Comparison of ENCODE assay signal across 9 cellular contexts in the genomic region with DNA sequence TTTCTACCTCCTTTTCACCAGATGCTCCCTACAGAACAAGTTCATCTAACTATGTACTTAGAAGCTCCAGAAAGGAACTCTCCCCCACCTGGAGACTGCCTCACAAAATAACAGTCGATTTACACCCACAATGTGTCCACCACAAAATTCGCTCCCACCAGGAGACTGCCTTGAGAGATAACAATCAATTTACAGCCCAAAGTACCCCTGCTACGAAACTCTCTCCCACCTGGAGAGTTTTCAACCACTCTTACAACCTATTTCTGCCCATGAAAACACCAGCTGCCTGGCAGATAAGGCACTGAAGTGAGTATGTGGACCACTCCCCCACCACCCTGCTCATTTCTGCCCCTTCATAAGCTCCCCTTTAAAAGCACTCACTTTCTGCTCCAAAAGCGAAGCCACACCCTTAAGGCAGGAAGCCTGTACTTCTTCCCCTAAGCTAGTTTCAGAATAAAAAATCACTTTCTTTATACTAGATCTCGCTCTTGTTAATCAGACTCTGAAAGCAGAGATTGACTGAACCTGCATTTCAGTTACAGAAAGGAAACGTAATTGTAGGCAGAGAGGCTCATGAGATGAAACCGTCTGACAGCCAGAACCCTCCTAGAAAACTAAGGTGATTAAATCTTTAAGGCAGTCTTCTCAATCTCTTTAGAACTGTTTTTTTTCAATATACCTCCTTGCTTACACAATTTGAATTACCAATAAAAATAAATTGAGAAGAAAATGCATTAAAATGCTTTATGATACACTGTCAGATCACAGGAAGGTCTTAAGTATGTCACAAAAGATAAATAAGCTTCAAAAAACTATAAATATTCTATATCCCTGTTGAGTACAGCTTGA.
DNase-seq lines count a peak whose midpoint lies in the region; ATAC-seq and TF ChIP-seq lines count a peak whose summit lies in the region.
"Had no signal": no experiment of that assay in that cellular context is flagged by ENCODE, and none has a peak within 500 bp of the region (broad histone marks: within the 10 kb centered on the region; RNA-seq: fewer than 3 reads in every experiment).

No MANE protein-coding gene starts in this region.

- H3K4me3 Mint-ChIP-seq in activated T-cell treated with anti-CD3 and anti-CD28 coated beads, Interleukin-2, amount 50 U/mL, for 4 hours: no peak overlapping the region

- POLR2A ChIA-PET in A673 (lab: Charles Lee; ENCODE audit: low non-redundant PET): interaction anchor here (0.6 kb wide), 1 partner anchor 44 kb away, joined by 3 read pairs; no protein-coding TSS in a partner anchor

- no peaks in the 10 kb centered on the region for H3K4me1 Mint-ChIP-seq in activated T-cell treated with anti-CD3 and anti-CD28 coated beads, Interleukin-2, amount 50 U/mL, for 4 hours (ENCODE audit: low read depth)

- peak overlapping the region; percentile 16 for H3K4me2 ChIP-seq in GM23248 (ENCODE audit: unreplicated experiment)
- no peak overlapping the region for H3K4me2 ChIP-seq in parathyroid adenoma (ENCODE audit: low read length)

- H3K9me3 Mint-ChIP-seq in activated T-cell treated with anti-CD3 and anti-CD28 coated beads, Interleukin-2, amount 50 U/mL, for 4 hours: no peaks in the 10 kb centered on the region

- H3K79me2 ChIP-seq in GM23248 (ENCODE audit: insufficient read depth) (no peaks in the 10 kb centered on the region), parathyroid adenoma (no peaks in the 10 kb centered on the region)

- peak overlapping the region; percentile 33 for H2AFZ ChIP-seq in GM23248
- peak overlapping the region; percentile 18 for H2AFZ ChIP-seq in parathyroid adenoma

- no peak for DNase-seq in activated T-cell treated with anti-CD3 and anti-CD28 coated beads, Interleukin-2, amount 50 U/mL, for 4 hours
- DNase-seq in activated T-cell treated with anti-CD3 and anti-CD28 coated beads, Interleukin-2, amount 50 U/mL, for 1 hour: no peak
- no peak for DNase-seq in GM23248
- DNase-seq in NCI-H226: peak; percentile 20
- no peak for DNase-seq in MG63
- no peak for DNase-seq in DMS153 (lab: John Stamatoyannopoulos, UW)
- no peak for DNase-seq in A673 (ENCODE audit: low spot score)
- DNase-seq: GF-D8 had no signal

- no peak for TF ChIP-seq CTCF in parathyroid adenoma (IDR thresholded peaks at IDR 0.05)
- no peak for TF ChIP-seq CTCF in A673 (conservative IDR thresholded peaks at IDR 0.05; ENCODE audit: low read depth, low read length)

- H3K36me3 ChIP-seq in GM23248 (ENCODE audit: low read depth) (no peaks in the 10 kb centered on the region), parathyroid adenoma (ENCODE audit: control insufficient read depth, insufficient read depth, low read length) (no peaks in the 10 kb centered on the region), MG63 (no peaks in the 10 kb centered on the region), A673 (ENCODE audit: insufficient read depth, low read length, poor library complexity, severe bottlenecking) (no peaks in the 10 kb centered on the region)

- H3K9me2 ChIP-seq in GM23248 (ENCODE audit: insufficient read depth): no peaks in the 10 kb centered on the region

- BruUV-seq in A673 (replicated peaks; lab: Mats Ljungman, UMichigan): no TSS peak

- in situ Hi-C loops in GM23248 (cut with MboI): no loop called here

- CTCF ChIA-PET in A673 (lab: Charles Lee): no interaction called here

- peaks cover 7% of the 10 kb centered on the region for H3K27me3 Mint-ChIP-seq in activated T-cell treated with anti-CD3 and anti-CD28 coated beads, Interleukin-2, amount 50 U/mL, for 4 hours (ENCODE audit: low read depth)

- H3K9me3 ChIP-seq in GM23248 (ENCODE audit: low read depth): no peaks in the 10 kb centered on the region
- H3K9me3 ChIP-seq in parathyroid adenoma (ENCODE audit: control insufficient read depth, low read length): no peaks in the 10 kb centered on the region
- H3K9me3 ChIP-seq in MG63: no peaks in the 10 kb centered on the region; the same call in 1 of the 2 replicates
- no peaks in the 10 kb centered on the region for H3K9me3 ChIP-seq in A673 (ENCODE audit: low read depth, low read length, poor library complexity, severe bottlenecking)

- H3K27ac ChIP-seq in GM23248 (no peak overlapping the region), parathyroid adenoma (no peak overlapping the region), A673 (ENCODE audit: low read depth, low read length, poor library complexity, severe bottlenecking) (no peak overlapping the region)

- no peaks in the 10 kb centered on the region for H3K36me3 Mint-ChIP-seq in activated T-cell treated with anti-CD3 and anti-CD28 coated beads, Interleukin-2, amount 50 U/mL, for 4 hours (ENCODE audit: insufficient read depth)

- intact Hi-C loops in A673 (cut with micrococcal nuclease; ENCODE audit: unreplicated experiment): no loop called here

- peaks cover 17% of the 10 kb centered on the region for H3F3A ChIP-seq in GM23248 (ENCODE audit: insufficient read depth)

- 70 to 81% methylated on average over 7 of the region's 7 CpGs for WGBS in GM23248 (ENCODE audit: low coverage in 1 of 2, low lambda C conversion rate in 2 of 2, missing lambda C conversion rate in 2 of 2), 2 experiments

- no peaks in the 10 kb centered on the region for H3K27me3 ChIP-seq in GM23248 (replicated peaks; ENCODE audit: insufficient read depth)
- H3K27me3 ChIP-seq in parathyroid adenoma (ENCODE audit: control insufficient read depth, insufficient read depth, low read length): no peaks in the 10 kb centered on the region
- no peaks in the 10 kb centered on the region for H3K27me3 ChIP-seq in MG63
- no peaks in the 10 kb centered on the region for H3K27me3 ChIP-seq in A673 (replicated peaks; ENCODE audit: insufficient read depth, low read depth, low read length, poor library complexity)

- peak; percentile 85 to 93 for ATAC-seq in activated T-cell treated with anti-CD3 and anti-CD28 coated beads, Interleukin-2, amount 50 U/mL, for 4 hours

- no peaks in the 10 kb centered on the region for H4K20me1 ChIP-seq in GM23248 (ENCODE audit: insufficient read depth)

- H3K4me3 ChIP-seq in GM23248 (no peak overlapping the region), parathyroid adenoma (ENCODE audit: low read depth, low read length) (no peak overlapping the region), MG63 (no peak overlapping the region), A673 (ENCODE audit: low read depth, low read length, poor library complexity, severe bottlenecking) (no peak overlapping the region)

- H3K4me1 ChIP-seq in GM23248 (ENCODE audit: insufficient read depth) (peaks cover 37% of the 10 kb centered on the region), parathyroid adenoma (no peaks in the 10 kb centered on the region), A673 (ENCODE audit: insufficient read depth, low read length, poor library complexity, severe bottlenecking) (peaks cover 8% of the 10 kb centered on the region)

- H3K9ac ChIP-seq in GM23248: no peak overlapping the region
- no peak overlapping the region for H3K9ac ChIP-seq in parathyroid adenoma
